Comparison of ENCODE assay signal across 26 cellular contexts in genomic region chr11:8339592-8340022, GRCh38.
"Had no signal": no experiment of that assay in that cellular context is flagged by ENCODE, and none has a peak within 500 bp of the region (broad histone marks: within the 10 kb centered on the region; RNA-seq: fewer than 3 reads in every experiment).

No MANE protein-coding gene starts in this region.

- H3K27ac ChIP-seq: adrenal gland, ascending aorta, heart left ventricle, neutrophil, ovary, prostate gland, right atrium auricular region, spleen, thoracic aorta, upper lobe of left lung had no signal

- FAIRE-seq: colon, TTC549 had no signal

- H3K27me3 ChIP-seq: adrenal gland, ascending aorta, heart left ventricle, ovary, right atrium auricular region, upper lobe of left lung had no signal

- H3K27me3 Mint-ChIP-seq: activated naive CD8-positive, alpha-beta T cell had no signal

- H3K4me1 Mint-ChIP-seq: immature natural killer cell had no signal

- H3K4me3 ChIP-seq: adrenal gland, ascending aorta, heart left ventricle, ovary, prostate gland, right atrium auricular region, spleen, thoracic aorta, upper lobe of left lung had no signal

- DNase-seq: activated CD4-positive, alpha-beta T cell treated with anti-CD3 and anti-CD28 coated beads, Interleukin-2, amount 50 U/mL, for 4 hours; activated CD8-positive, alpha-beta memory T cell treated with anti-CD3 and anti-CD28 coated beads for 24 hours; activated CD8-positive, alpha-beta memory T cell treated with anti-CD3 and anti-CD28 coated beads, Interleukin-2, amount 50 U/mL, for 4 hours; activated T-cell treated with anti-CD3 and anti-CD28 coated beads, Interleukin-2, amount 50 U/mL, for 24 hours; adrenal gland; immature natural killer cell; left ventricle myocardium superior; mammary epithelial cell; ovary; spleen; stimulated activated CD4-positive, alpha-beta T cell treated with anti-CD3 and anti-CD28 coated beads, Interleukin-4, amount 100 ng/mL, for 24 hours; stimulated activated naive CD4-positive, alpha-beta T cell treated with Interleukin-2 at 50 U/mL for 16 hours; T-cell had no signal

- H3K9me3 Mint-ChIP-seq: activated T-cell treated with anti-CD3 and anti-CD28 coated beads, Interleukin-2, amount 50 U/mL, for 24 hours; activated T-helper 17 cell treated with anti-CD3 and anti-CD28 coated beads, Interleukin-2, amount 50 U/mL, for 72 hours; central memory CD8-positive, alpha-beta T cell; immature natural killer cell; natural killer cell treated with Interleukin-12 subunit alpha and Interleukin-12 subunit beta and Interleukin-15 and Interleukin-18, amount 100 ng/mL, for 72 hours; T-cell had no signal

- H3K4me3 Mint-ChIP-seq: activated naive CD8-positive, alpha-beta T cell; activated T-cell treated with anti-CD3 and anti-CD28 coated beads, Interleukin-2, amount 50 U/mL, for 24 hours; activated T-helper 17 cell treated with anti-CD3 and anti-CD28 coated beads, Interleukin-2, amount 50 U/mL, for 72 hours; central memory CD8-positive, alpha-beta T cell; immature natural killer cell; natural killer cell treated with Interleukin-12 subunit alpha and Interleukin-12 subunit beta and Interleukin-15 and Interleukin-18, amount 100 ng/mL, for 72 hours; T-cell had no signal

- H3K36me3 Mint-ChIP-seq: activated naive CD8-positive, alpha-beta T cell; immature natural killer cell; natural killer cell treated with Interleukin-12 subunit alpha and Interleukin-12 subunit beta and Interleukin-15 and Interleukin-18, amount 100 ng/mL, for 72 hours; T-cell had no signal

- H3K9me3 ChIP-seq: adrenal gland, ascending aorta, heart left ventricle, neutrophil, ovary, prostate gland, right atrium auricular region, spleen, thoracic aorta, upper lobe of left lung had no signal

- H3K27ac Mint-ChIP-seq: activated naive CD8-positive, alpha-beta T cell; activated T-cell treated with anti-CD3 and anti-CD28 coated beads, Interleukin-2, amount 50 U/mL, for 24 hours; activated T-helper 17 cell treated with anti-CD3 and anti-CD28 coated beads, Interleukin-2, amount 50 U/mL, for 72 hours; immature natural killer cell; natural killer cell treated with Interleukin-12 subunit alpha and Interleukin-12 subunit beta and Interleukin-15 and Interleukin-18, amount 100 ng/mL, for 72 hours; T-cell had no signal

- H3K4me1 ChIP-seq: adrenal gland, ascending aorta, heart left ventricle, prostate gland, right atrium auricular region, upper lobe of left lung had no signal

- H3K36me3 ChIP-seq: adrenal gland, ascending aorta, heart left ventricle, neutrophil, ovary, prostate gland, right atrium auricular region, spleen, thoracic aorta, upper lobe of left lung had no signal

- ATAC-seq: activated T-helper 17 cell treated with anti-CD3 and anti-CD28 coated beads, Interleukin-2, amount 50 U/mL, for 72 hours; heart left ventricle; left ventricle myocardium superior; natural killer cell treated with Interleukin-12 subunit alpha and Interleukin-12 subunit beta and Interleukin-15 and Interleukin-18, amount 100 ng/mL, for 72 hours; T-cell had no signal
